In genomic region chr12:8243682-8244161, GRCh38 we compare ENCODE assay signal across 9 cellular contexts. TPM values are rescaled to one million over a fixed set of nuclear protein-coding genes. Genes with fewer than 3 reads are reported as not detected.
DNase-seq lines count a peak whose midpoint lies in the region; ATAC-seq and TF ChIP-seq lines count a peak whose summit lies in the region.
"Not testable (repeated sequence)": the region's sequence is repeated elsewhere in the genome, so short reads cannot be mapped to it uniquely, and the experiment has no call there.
"Had no signal": no experiment of that assay in that cellular context is flagged by ENCODE, and none has a peak within 500 bp of the region (broad histone marks: within the 10 kb centered on the region; RNA-seq: fewer than 3 reads in every experiment).

No MANE protein-coding gene starts in this region.

- H3K4me3 ChIP-seq in mammary epithelial cell (replicated peaks in 1 of 3; ENCODE audit: insufficient read depth in 1 of 3, low read depth in 2 of 3, low read length in 3 of 3) = peak overlapping the region; percentile 48 to 67 (median 50)
- H3K4me3 ChIP-seq in muscle layer of colon (ENCODE audit: low read depth in 1 of 2, low read length in 2 of 2) = peak overlapping the region; percentile 47 to 55

- not testable (repeated sequence) for H3K27me3 ChIP-seq in mammary epithelial cell (ENCODE audit: insufficient read depth, low read length); muscle layer of colon (ENCODE audit: control insufficient read depth in 1 of 2, insufficient read depth in 2 of 2, low read length in 2 of 2)

- ATAC-seq in activated CD4-positive, alpha-beta T cell treated with anti-CD3 and anti-CD28 coated beads for 36 hours = not testable (repeated sequence)

- no CpG with 5 or more reads among the region's 35 CpGs for WGBS in mammary epithelial cell (ENCODE audit: low coverage, missing lambda C conversion rate)

- DNase-seq in AG20443 (ENCODE audit: low spot score) (peak; percentile 22), GM20000 (ENCODE audit: low spot score) (peak; percentile 25), NCI-H2171 (lab: John Stamatoyannopoulos, UW) (peak; percentile 97), cardiac septum (ENCODE audit: low spot score) (peak; percentile 80)
- DNase-seq in activated CD4-positive, alpha-beta T cell treated with anti-CD3 and anti-CD28 coated beads for 36 hours; mammary epithelial cell: not testable (repeated sequence)
- peak; percentile 30 for DNase-seq in stimulated activated CD8-positive, alpha-beta memory T cell treated with anti-CD3 and anti-CD28 coated beads, Interleukin-12 subunit alpha, Interleukin-12 subunit beta, amount 100 ng/mL, for 1 hour (ENCODE audit: low read depth)

- peak overlapping the region; percentile 57 for H3K27ac ChIP-seq in mammary epithelial cell (ENCODE audit: insufficient read depth, low read depth, low read length)
- H3K27ac ChIP-seq in muscle layer of colon (ENCODE audit: low read depth, low read length) = peak overlapping the region; percentile 23

- H2AFZ ChIP-seq in mammary epithelial cell (ENCODE audit: low read depth, low read length) = peak overlapping the region; percentile 97

- POLR2A ChIA-PET in activated CD4-positive, alpha-beta T cell treated with anti-CD3 and anti-CD28 coated beads for 36 hours (lab: Charles Lee) = interaction anchor here (0.9 kb wide), 1 partner anchor 1113 kb away, joined by 3 read pairs; no protein-coding TSS in a partner anchor

- H3K9me3 Mint-ChIP-seq in activated CD4-positive, alpha-beta T cell treated with anti-CD3 and anti-CD28 coated beads for 36 hours (ENCODE audit: low read depth) = not testable (repeated sequence)

- not testable (repeated sequence) for H3K79me2 ChIP-seq in mammary epithelial cell (ENCODE audit: insufficient read depth, low read length)

- H3K36me3 Mint-ChIP-seq in activated CD4-positive, alpha-beta T cell treated with anti-CD3 and anti-CD28 coated beads for 36 hours (ENCODE audit: low read depth) = not testable (repeated sequence)

- H3K4me1 Mint-ChIP-seq in activated CD4-positive, alpha-beta T cell treated with anti-CD3 and anti-CD28 coated beads for 36 hours = peaks cover 24% of the 10 kb centered on the region

- peak overlapping the region; percentile 69 for H3K4me2 ChIP-seq in mammary epithelial cell (ENCODE audit: insufficient read depth, low read depth, low read length)

- dilution Hi-C loops in mammary epithelial cell (cut with HindIII; ENCODE audit: low sequenced_read_pairs) = not testable (repeated sequence)

- peak overlapping the region; percentile 86 for H3K4me3 Mint-ChIP-seq in activated CD4-positive, alpha-beta T cell treated with anti-CD3 and anti-CD28 coated beads for 36 hours

- not testable (repeated sequence) for H4K20me1 ChIP-seq in mammary epithelial cell (ENCODE audit: insufficient read depth, low read length)

- not testable (repeated sequence) for H3K27me3 Mint-ChIP-seq in activated CD4-positive, alpha-beta T cell treated with anti-CD3 and anti-CD28 coated beads for 36 hours

- H3K9ac ChIP-seq in mammary epithelial cell (ENCODE audit: insufficient read depth, low read length) = peak overlapping the region; percentile 43
- H3K9ac ChIP-seq in muscle layer of colon (ENCODE audit: low read length) = peak overlapping the region; percentile 27

- intact Hi-C loops in activated CD4-positive, alpha-beta T cell treated with anti-CD3 and anti-CD28 coated beads for 36 hours (cut with DNase I, micrococcal nuclease) = loop anchor here (1.0 to 10.0 kb wide), 9 partner anchors 63 to 1056 kb away; partner anchors contain the start of genes M6PR (in 1 of the 2), NECAP1 (in 1 of the 2), PEX5 (in 1 of the 2) and RIMKLB (in 1 of the 2)
- intact Hi-C loops in mammary epithelial cell (cut with micrococcal nuclease); cardiac septum (cut with DNase I): not testable (repeated sequence)

- H3K36me3 ChIP-seq in mammary epithelial cell (ENCODE audit: insufficient read depth, low read length); muscle layer of colon (ENCODE audit: insufficient read depth, low read length): not testable (repeated sequence)

- CTCF ChIA-PET in activated CD4-positive, alpha-beta T cell treated with anti-CD3 and anti-CD28 coated beads for 36 hours (lab: Charles Lee) = not testable (repeated sequence)
- CTCF ChIA-PET in mammary epithelial cell (lab: Charles Lee; ENCODE audit: low non-redundant PET) = interaction anchor here (0.6 kb wide), 1 partner anchor 943 kb away, joined by 12 read pairs; no protein-coding TSS in a partner anchor

- not testable (repeated sequence) for TF ChIP-seq CTCF in GM20000 (IDR thresholded peaks at IDR 0.05; ENCODE audit: extremely low read depth, missing control alignments); mammary epithelial cell (conservative IDR thresholded peaks at IDR 0.05 in 1 of 2, IDR thresholded peaks at IDR 0.05 in 1 of 2; ENCODE audit: extremely low read depth in 1 of 2, insufficient read depth in 1 of 2, low read depth in 1 of 2, low read length in 2 of 2)

- not testable (repeated sequence) for BruUV-seq in mammary epithelial cell (replicated peaks; lab: Mats Ljungman, UMichigan)

- in situ Hi-C loops in mammary epithelial cell (cut with MboI; ENCODE audit: low sequenced_read_pairs in 2 of 2) = loop anchor here in 1 of 2 donors (25.0 kb wide), 1 partner anchor 131 kb away; the partner anchor contains the start of gene CLEC4A

- not testable (repeated sequence) for H3K4me1 ChIP-seq in mammary epithelial cell (ENCODE audit: insufficient read depth, low read length); muscle layer of colon (ENCODE audit: insufficient read depth, low read length)

- peak overlapping the region; percentile 87 for H3K27ac Mint-ChIP-seq in activated CD4-positive, alpha-beta T cell treated with anti-CD3 and anti-CD28 coated beads for 36 hours

- not testable (repeated sequence) for H3K9me3 ChIP-seq in mammary epithelial cell (replicated peaks; ENCODE audit: insufficient read depth, low read length); muscle layer of colon (ENCODE audit: low read length)

RNA-seq across cellular contexts. Expression of gene FAM90A1, which starts 16.3 kb away (rescaled TPM):
- total RNA-seq in activated CD4-positive, alpha-beta T cell treated with anti-CD3 and anti-CD28 coated beads for 36 hours = under 1 TPM; 0.32 to 0.33 TPM
- not detected for total RNA-seq in mammary epithelial cell
- not detected for polyA plus RNA-seq in mammary epithelial cell
- not detected for polyA minus RNA-seq in mammary epithelial cell
- not detected for total RNA-seq in cardiac septum
- total RNA-seq: left lobe of liver had no signal
